ENCODE assay signal across 18 cellular contexts in genomic region chr16:59988591-59988990, GRCh38.
A peak's percentile ranks its signal among the peaks of the same experiment; 100 is the strongest.
DNase-seq lines count a peak whose midpoint lies in the region; ATAC-seq, FAIRE-seq and TF ChIP-seq lines count a peak whose summit lies in the region.
"Had no signal": no experiment of that assay in that cellular context is flagged by ENCODE, and none has a peak within 500 bp of the region (broad histone marks: within the 10 kb centered on the region; RNA-seq: fewer than 3 reads in every experiment).

No MANE protein-coding gene starts in this region.

- no peak overlapping the region for H4K91ac ChIP-seq in H9 (ENCODE audit: insufficient read length, low read depth, low read length)

- H3K9me3 ChIP-seq in H9 (ENCODE audit: control insufficient read depth, low read depth, low read length) = no peaks in the 10 kb centered on the region
- no peaks in the 10 kb centered on the region for H3K9me3 ChIP-seq in neural cell (ENCODE audit: low read length)
- H3K9me3 ChIP-seq in pancreas = no peaks in the 10 kb centered on the region

- H3K36me3 ChIP-seq in neural cell (ENCODE audit: insufficient read depth, low read length) = no peaks in the 10 kb centered on the region
- H3K36me3 ChIP-seq in pancreas = no peaks in the 10 kb centered on the region
- H3K36me3 ChIP-seq: Peyer's patch had no signal

- H3K4me1 Mint-ChIP-seq in H9 = peaks cover 3 to 8% of the 10 kb centered on the region in 2 experiments; a peak in 2 of 4 replicates
- H3K4me1 Mint-ChIP-seq: CD14-positive monocyte had no signal

- H3T11ph ChIP-seq in H9 (ENCODE audit: low read length) = no peak overlapping the region

- no CpG with 5 or more reads among the region's 1 CpG for WGBS in H9 (ENCODE audit: extremely low coverage, insufficient read length, low lambda C conversion rate)
- WGBS in pancreas, 2 donors = 38 to 49% methylated on average over 1 of the region's 1 CpG

- peaks cover 5 to 21% of the 10 kb centered on the region in 2 experiments; a peak in 3 of 5 replicates for H3K9me3 Mint-ChIP-seq in H9

- no peak overlapping the region for H3K56ac ChIP-seq in H9 (ENCODE audit: insufficient read length, low read depth, low read length)

- peaks cover 0 to 22% (median 2%) of the 10 kb centered on the region in 3 experiments; a peak in 3 of 7 replicates for H3K36me3 Mint-ChIP-seq in H9 (ENCODE audit: insufficient read depth in 1 of 3, low read depth in 3 of 3)
- H3K36me3 Mint-ChIP-seq: CD14-positive monocyte had no signal

- TF ChIP-seq CTCF in H9 (conservative IDR thresholded peaks at IDR 0.05) = no peak
- TF ChIP-seq CTCF in LNCaP clone FGC (IDR thresholded peaks at IDR 0.05; ENCODE audit: control insufficient read depth, extremely low read depth, insufficient read depth) = no peak
- no peak for TF ChIP-seq CTCF in neural cell (IDR thresholded peaks at IDR 0.05; ENCODE audit: poor library complexity, severe bottlenecking)
- no peak for TF ChIP-seq CTCF in pancreas (IDR thresholded peaks at IDR 0.05)

- H3K79me2 ChIP-seq in H9 (ENCODE audit: insufficient read depth, low read length) = no peaks in the 10 kb centered on the region
- H3K79me2 ChIP-seq in neural cell (replicated peaks; ENCODE audit: insufficient read depth, low read length) = no peaks in the 10 kb centered on the region

- H3K27me3 Mint-ChIP-seq in H9 (ENCODE audit: low read depth) = no peaks in the 10 kb centered on the region

- H3K9me2 ChIP-seq in neural cell (ENCODE audit: insufficient read depth, low read length) = no peaks in the 10 kb centered on the region

- no peak for FAIRE-seq in pancreas (lab: Jason Lieb, UNC)
- FAIRE-seq: K562 had no signal

- H2AFZ ChIP-seq in H9 (ENCODE audit: low read length) (no peak overlapping the region), neural cell (ENCODE audit: low read depth, low read length) (no peak overlapping the region)
- H2AFZ ChIP-seq: GM23248 had no signal

- H2AK5ac ChIP-seq in H9 (ENCODE audit: insufficient read length, low read length) = no peak overlapping the region

- H3K9ac ChIP-seq in H9 (ENCODE audit: extremely low read depth, insufficient read length, low read length) = no peak overlapping the region
- H3K9ac ChIP-seq in neural cell (ENCODE audit: low read length) = no peak overlapping the region
- H3K9ac ChIP-seq: GM23248 had no signal

- H2BK15ac ChIP-seq in H9 (ENCODE audit: low read depth, low read length) = no peak overlapping the region

- H3K27ac Mint-ChIP-seq in H9 = no peak overlapping the region
- H3K27ac Mint-ChIP-seq: CD14-positive monocyte had no signal

- peak; percentile 29 for TF ChIP-seq EP300 in neural cell (conservative IDR thresholded peaks at IDR 0.05; ENCODE audit: poor library complexity, severe bottlenecking)

- H3K4me3 ChIP-seq in LNCaP clone FGC (ENCODE audit: low read depth, low read length) = no peak overlapping the region
- no peak overlapping the region for H3K4me3 ChIP-seq in neural cell (ENCODE audit: low read length)
- H3K4me3 ChIP-seq in pancreas = no peak overlapping the region
- H3K4me3 ChIP-seq: GM23248, K562, Peyer's patch had no signal

- H4K8ac ChIP-seq in H9 (replicated peaks; ENCODE audit: insufficient read length, low read depth, low read length) = no peak overlapping the region

- H4K20me1 ChIP-seq in H9 (ENCODE audit: control insufficient read depth, insufficient read depth, insufficient read length) (no peaks in the 10 kb centered on the region), neural cell (ENCODE audit: insufficient read depth) (no peaks in the 10 kb centered on the region)

- no peak overlapping the region for H3K23ac ChIP-seq in H9 (ENCODE audit: insufficient read length, low read depth, low read length)

- no peak overlapping the region for H3K4me3 Mint-ChIP-seq in H9
- H3K4me3 Mint-ChIP-seq: CD14-positive monocyte had no signal

- H3K4me1 ChIP-seq in H9 (ENCODE audit: insufficient read depth, low read length) = no peaks in the 10 kb centered on the region
- H3K4me1 ChIP-seq in pancreas = no peaks in the 10 kb centered on the region
- H3K4me1 ChIP-seq: Peyer's patch had no signal

- H3K27me3 ChIP-seq in H9 (ENCODE audit: insufficient read depth, low read length) (no peaks in the 10 kb centered on the region; the same call in 1 of the 2 replicates), neural cell (ENCODE audit: insufficient read depth, low read depth, low read length) (no peaks in the 10 kb centered on the region), pancreas (no peaks in the 10 kb centered on the region)
- H3K27me3 ChIP-seq: Peyer's patch had no signal

- DNase-seq in H9 (no peak), LNCaP clone FGC (ENCODE audit: low read depth) (peak; percentile 14), SHP77 (lab: John Stamatoyannopoulos, UW) (peak; percentile 21 to 56), pancreas (no peak)
- no peak for DNase-seq in activated CD8-positive, alpha-beta memory T cell treated with anti-CD3 and anti-CD28 coated beads for 24 hours
- DNase-seq: ACHN, GDM1, GM23248, MV-4-11, NCI-H1436, NCI-H2029, Peyer's patch, SW 1271 had no signal

- no peaks in the 10 kb centered on the region for H3K23me2 ChIP-seq in H9 (ENCODE audit: insufficient read length, low read depth, low read length, poor library complexity, severe bottlenecking)

- H2BK5ac ChIP-seq in H9 (ENCODE audit: insufficient read length, low read length) = no peak overlapping the region

- H3K79me1 ChIP-seq in H9 (ENCODE audit: insufficient read depth, low read depth, low read length, poor library complexity, severe bottlenecking) = no peaks in the 10 kb centered on the region

- H3K4me2 ChIP-seq in H9 (ENCODE audit: insufficient read depth, insufficient read length, low read length) (no peak overlapping the region), neural cell (ENCODE audit: low read length) (no peak overlapping the region)

- no peak overlapping the region for H2BK12ac ChIP-seq in H9 (ENCODE audit: insufficient read length, low read depth, low read length)

- no peak overlapping the region for H2BK120ac ChIP-seq in H9 (ENCODE audit: low read depth, low read length, poor library complexity, severe bottlenecking)

- TF ChIP-seq RAD21 in neural cell (conservative IDR thresholded peaks at IDR 0.05) = no peak

- no peak overlapping the region for H3K18ac ChIP-seq in H9 (ENCODE audit: insufficient read length, low read depth, low read length)

- intact Hi-C loops in pancreas (cut with DNase I) = no loop called here

- peak overlapping the region; percentile 60 for H2BK20ac ChIP-seq in H9 (ENCODE audit: low read depth, low read length, poor library complexity, severe bottlenecking)

- no peak overlapping the region for H3K27ac ChIP-seq in H9 (ENCODE audit: insufficient read length, low read depth, low read length)
- no peak overlapping the region for H3K27ac ChIP-seq in neural cell (ENCODE audit: low read length)
- H3K27ac ChIP-seq in pancreas = no peak overlapping the region
- H3K27ac ChIP-seq: GM23248, Peyer's patch had no signal

- no peak overlapping the region for H3K4ac ChIP-seq in H9 (ENCODE audit: low read depth, low read length)

- no peak overlapping the region for H3K14ac ChIP-seq in H9 (ENCODE audit: insufficient read depth, low read length)

- ATAC-seq in pancreas (no peak), HG03565 (IDR thresholded peaks at IDR 0.05; ENCODE audit: unreplicated experiment) (no peak)
- ATAC-seq: HCT116, K562 had no signal

- no peaks in the 10 kb centered on the region for H3F3A ChIP-seq in neural cell (ENCODE audit: insufficient read depth, low read length, poor library complexity, severe bottlenecking)

- H4K5ac ChIP-seq in H9 (ENCODE audit: insufficient read length, low read depth, low read length) = no peak overlapping the region

TF ChIP-seq in neural cell, 6 proteins besides CTCF, POLR2A, EP300 and RAD21:
- no peak for TF ChIP-seq SMC3 (conservative IDR thresholded peaks at IDR 0.05; ENCODE audit: poor library complexity)
- TF ChIP-seq TAF1 (IDR thresholded peaks at IDR 0.05; ENCODE audit: low read depth) = no peak
- TF ChIP-seq POLR2AphosphoS5 (IDR thresholded peaks at IDR 0.05) = peak; percentile 23
TF ChIP-seq in neural cell: peak in this region for 1.

Comparison
In these comparisons a context has a peak if more than half of its experiments do, and no peak if none do; other contexts are left out.
1. DNase-seq: peak in LNCaP clone FGC (single experiment) and SHP77 (2 of 2); none in H9 (single experiment), activated CD8-positive, alpha-beta memory T cell treated with anti-CD3 and anti-CD28 coated beads for 24 hours (single experiment) and pancreas (0 of 6).